2 cellular contexts compared by ENCODE assay signal in genomic region chr22:35587447-35587870, GRCh38.
TF ChIP-seq lines count a peak whose summit lies in the region.

No MANE protein-coding gene starts in this region.

TF ChIP-seq in liver, 16 proteins besides CTCF, POLR2A, EP300 and RAD21:
- peak; percentile 70 for TF ChIP-seq NR2F2 (IDR thresholded peaks at IDR 0.05)
- no peak for TF ChIP-seq ZBTB33 (IDR thresholded peaks at IDR 0.05)
TF ChIP-seq in liver: peak in this region for 1.

TF ChIP-seq in HepG2, 621 proteins besides CTCF, POLR2A, EP300 and RAD21:
- TF ChIP-seq ZNF10 (CRISPR knock-in tag; IDR thresholded peaks at IDR 0.05; ENCODE audit: borderline replicate concordance, low read depth): no peak
- no peak for TF ChIP-seq ZNF138 (CRISPR knock-in tag; IDR thresholded peaks at IDR 0.05; ENCODE audit: low read depth)
- TF ChIP-seq ERF (CRISPR knock-in tag; IDR thresholded peaks at IDR 0.05): no peak
- no peak for TF ChIP-seq SP4 (CRISPR knock-in tag; IDR thresholded peaks at IDR 0.05)
- no peak for TF ChIP-seq KAT7 (CRISPR knock-in tag; IDR thresholded peaks at IDR 0.05; ENCODE audit: borderline replicate concordance)
- TF ChIP-seq KLF16 (CRISPR knock-in tag; IDR thresholded peaks at IDR 0.05): no peak
- no peak for TF ChIP-seq KLF15 (CRISPR knock-in tag; IDR thresholded peaks at IDR 0.05; ENCODE audit: borderline replicate concordance)
- TF ChIP-seq MBD4 (IDR thresholded peaks at IDR 0.05; ENCODE audit: borderline replicate concordance, low read length): no peak
- TF ChIP-seq GLMP (CRISPR knock-in tag; IDR thresholded peaks at IDR 0.05; ENCODE audit: borderline replicate concordance): no peak
- TF ChIP-seq ZNF557 (CRISPR knock-in tag; IDR thresholded peaks at IDR 0.05): no peak
- TF ChIP-seq MXD3 (CRISPR knock-in tag; IDR thresholded peaks at IDR 0.05): no peak
- no peak for TF ChIP-seq PRDM15 (CRISPR knock-in tag; IDR thresholded peaks at IDR 0.05)
- TF ChIP-seq ZHX2 (IDR thresholded peaks at IDR 0.05; ENCODE audit: low read depth): no peak
- TF ChIP-seq ZHX2 (CRISPR knock-in tag; IDR thresholded peaks at IDR 0.05; ENCODE audit: borderline replicate concordance): no peak
- no peak for TF ChIP-seq ZNF503 (CRISPR knock-in tag; IDR thresholded peaks at IDR 0.05)
- TF ChIP-seq NR0B2 (CRISPR knock-in tag; IDR thresholded peaks at IDR 0.05): no peak
- TF ChIP-seq FOXA3 (CRISPR knock-in tag; IDR thresholded peaks at IDR 0.05): no peak
- TF ChIP-seq STAT6 (CRISPR knock-in tag; IDR thresholded peaks at IDR 0.05; ENCODE audit: borderline replicate concordance): no peak
- no peak for TF ChIP-seq ZBTB40 (IDR thresholded peaks at IDR 0.05)
- TF ChIP-seq ZBTB40 (CRISPR knock-in tag; IDR thresholded peaks at IDR 0.05): no peak
